In the genomic region with DNA sequence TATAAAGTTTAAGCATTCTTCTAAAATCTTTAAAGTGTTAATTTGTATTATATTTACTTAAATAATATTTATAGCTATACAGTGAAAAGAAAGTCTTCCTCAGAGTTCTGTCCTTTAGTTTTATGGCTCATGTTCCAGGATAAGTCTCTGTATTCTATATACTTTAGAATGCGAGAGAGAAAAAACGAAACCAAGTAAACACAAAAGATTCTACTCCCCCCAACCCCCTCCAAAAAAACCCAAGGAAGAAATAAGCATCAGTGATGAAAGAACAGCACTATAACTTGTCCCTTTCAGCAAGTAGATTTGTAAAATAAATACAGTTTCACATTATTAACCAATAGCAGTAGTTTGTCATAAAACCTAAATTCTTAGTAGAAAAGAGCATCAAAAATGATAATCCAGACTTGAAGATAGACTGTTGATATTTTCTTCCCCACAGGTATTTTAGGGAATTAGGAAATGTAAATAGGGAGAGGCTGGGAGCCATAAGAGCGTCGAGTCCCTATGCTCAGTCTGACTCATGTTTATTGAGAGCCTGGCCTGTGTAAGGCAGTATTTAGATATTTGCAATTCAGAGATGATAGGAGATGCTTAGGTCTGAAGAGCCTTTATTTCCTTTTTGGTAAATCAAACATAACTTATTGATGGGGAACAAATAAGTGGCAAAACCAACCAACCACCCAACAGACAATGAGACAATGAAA, we compare ENCODE assay signal across 12 cellular contexts. TPM values are rescaled to one million over a fixed set of nuclear protein-coding genes. Genes with fewer than 3 reads are reported as not detected.
DNase-seq lines count a peak whose midpoint lies in the region; ATAC-seq, FAIRE-seq and TF ChIP-seq lines count a peak whose summit lies in the region.
"Had no signal": no experiment of that assay in that cellular context is flagged by ENCODE, and none has a peak within 500 bp of the region (broad histone marks: within the 10 kb centered on the region; RNA-seq: fewer than 3 reads in every experiment).

No MANE protein-coding gene starts in this region.

- H3K36me3 ChIP-seq in PC-3 (ENCODE audit: low read depth, low read length) = no peaks in the 10 kb centered on the region
- peaks cover 4 to 6% of the 10 kb centered on the region in 2 experiments for H3K36me3 ChIP-seq in endothelial cell of umbilical vein (ENCODE audit: control insufficient read depth in 2 of 2, extremely low read depth in 1 of 2, insufficient read depth in 2 of 2, low read length in 2 of 2)
- H3K36me3 ChIP-seq in smooth muscle cell (ENCODE audit: low read depth) = no peaks in the 10 kb centered on the region
- no peaks in the 10 kb centered on the region for H3K36me3 ChIP-seq in mammary epithelial cell (ENCODE audit: insufficient read depth, low read length)

- H3K4me2 ChIP-seq in PC-3 (ENCODE audit: low read length) (no peak overlapping the region), endothelial cell of umbilical vein (ENCODE audit: insufficient read depth, low read length) (peak overlapping the region; percentile 86), smooth muscle cell (peak overlapping the region; percentile 48), mammary epithelial cell (ENCODE audit: insufficient read depth, low read depth, low read length) (no peak overlapping the region)

- ATAC-seq in PC-3 (peak; percentile 38; the same call in 1 of the 2 replicates), HG03571 (IDR thresholded peaks at IDR 0.05; ENCODE audit: unreplicated experiment) (no peak)
- ATAC-seq: Panc1 had no signal

- peaks cover 46% of the 10 kb centered on the region for H3K36me3 Mint-ChIP-seq in T-helper 2 cell treated with Interferon-gamma antibody and Interleukin-4, amounts not matched to agents 5 μg/mL and 100 μg/mL, for 36 hours (ENCODE audit: low read depth)
- no peaks in the 10 kb centered on the region for H3K36me3 Mint-ChIP-seq in glutamatergic neuron (ENCODE audit: unreplicated experiment)

- in situ Hi-C loops in mammary epithelial cell (cut with MboI; ENCODE audit: low sequenced_read_pairs in 2 of 2) = no loop called here

- H2AFZ ChIP-seq in PC-3 (ENCODE audit: low read length) = no peak overlapping the region
- H2AFZ ChIP-seq in endothelial cell of umbilical vein (ENCODE audit: low read depth, low read length) = peak overlapping the region; percentile 6
- no peak overlapping the region for H2AFZ ChIP-seq in smooth muscle cell (ENCODE audit: low read depth)
- no peak overlapping the region for H2AFZ ChIP-seq in mammary epithelial cell (ENCODE audit: low read depth, low read length)

- H3K4me1 ChIP-seq in PC-3 (ENCODE audit: insufficient read depth, low read length) (no peaks in the 10 kb centered on the region), endothelial cell of umbilical vein (ENCODE audit: control insufficient read depth, extremely low read depth, insufficient read depth, low read length) (peaks cover 14% of the 10 kb centered on the region), smooth muscle cell (ENCODE audit: low read depth) (peaks cover 9% of the 10 kb centered on the region), mammary epithelial cell (ENCODE audit: insufficient read depth, low read length) (no peaks in the 10 kb centered on the region)

- intact Hi-C loops in PC-3 (cut with micrococcal nuclease) (no loop called here), endothelial cell of umbilical vein (cut with micrococcal nuclease) (no loop called here), mammary epithelial cell (cut with micrococcal nuclease) (no loop called here)

- H3K4me3 Mint-ChIP-seq in T-helper 2 cell treated with Interferon-gamma antibody and Interleukin-4, amounts not matched to agents 5 μg/mL and 100 μg/mL, for 36 hours = peak overlapping the region; percentile 68
- no peak overlapping the region for H3K4me3 Mint-ChIP-seq in glutamatergic neuron (ENCODE audit: unreplicated experiment)

- no peak overlapping the region for H3K4me3 ChIP-seq in PC-3 (ENCODE audit: low read length)
- peak overlapping the region in 1 of 3 experiments; percentile 37 for H3K4me3 ChIP-seq in endothelial cell of umbilical vein (replicated peaks in 1 of 3; ENCODE audit: insufficient read depth in 1 of 3, low read depth in 1 of 3, low read length in 3 of 3)
- no peak overlapping the region for H3K4me3 ChIP-seq in smooth muscle cell
- H3K4me3 ChIP-seq in mammary epithelial cell (replicated peaks in 1 of 3; ENCODE audit: insufficient read depth in 1 of 3, low read depth in 2 of 3, low read length in 3 of 3) = no peak overlapping the region

- no peaks in the 10 kb centered on the region for H3K79me2 ChIP-seq in PC-3 (ENCODE audit: low read length)
- H3K79me2 ChIP-seq in endothelial cell of umbilical vein (ENCODE audit: control insufficient read depth, insufficient read depth, low read length) = no peaks in the 10 kb centered on the region
- H3K79me2 ChIP-seq in smooth muscle cell (ENCODE audit: low read depth) = no peaks in the 10 kb centered on the region
- H3K79me2 ChIP-seq in mammary epithelial cell (ENCODE audit: insufficient read depth, low read length) = no peaks in the 10 kb centered on the region

- H3K27me3 ChIP-seq in PC-3 (ENCODE audit: low read length) = no peaks in the 10 kb centered on the region
- H3K27me3 ChIP-seq in endothelial cell of umbilical vein (ENCODE audit: control insufficient read depth in 2 of 2, insufficient read depth in 2 of 2, low read length in 2 of 2) = no peaks in the 10 kb centered on the region
- H3K27me3 ChIP-seq in smooth muscle cell (ENCODE audit: low read depth) = no peaks in the 10 kb centered on the region
- H3K27me3 ChIP-seq in mammary epithelial cell (ENCODE audit: insufficient read depth, low read length) = no peaks in the 10 kb centered on the region

- H3K9me1 ChIP-seq in endothelial cell of umbilical vein (replicated peaks; ENCODE audit: control insufficient read depth, extremely low read depth, insufficient read depth, low read length) = no peaks in the 10 kb centered on the region

- H3F3A ChIP-seq in PC-3 (ENCODE audit: low read length, unreplicated experiment) = no peaks in the 10 kb centered on the region
- H3F3A ChIP-seq in smooth muscle cell (ENCODE audit: low read depth) = no peaks in the 10 kb centered on the region

- H3K27me3 Mint-ChIP-seq in T-helper 2 cell treated with Interferon-gamma antibody and Interleukin-4, amounts not matched to agents 5 μg/mL and 100 μg/mL, for 36 hours (ENCODE audit: low read depth) = no peaks in the 10 kb centered on the region
- H3K27me3 Mint-ChIP-seq in glutamatergic neuron (ENCODE audit: unreplicated experiment) = no peaks in the 10 kb centered on the region

- BruUV-seq in PC-3 (replicated peaks; lab: Mats Ljungman, UMichigan) = no TSS peak
- BruUV-seq in endothelial cell of umbilical vein (replicated peaks; lab: Mats Ljungman, UMichigan) = no TSS peak
- BruUV-seq in mammary epithelial cell (replicated peaks; lab: Mats Ljungman, UMichigan) = no TSS peak

- H3K27ac Mint-ChIP-seq in T-helper 2 cell treated with Interferon-gamma antibody and Interleukin-4, amounts not matched to agents 5 μg/mL and 100 μg/mL, for 36 hours = peak overlapping the region; percentile 66
- no peak overlapping the region for H3K27ac Mint-ChIP-seq in glutamatergic neuron (ENCODE audit: unreplicated experiment)

- POLR2A ChIA-PET in PC-3 (lab: Charles Lee; ENCODE audit: unreplicated experiment) (no interaction called here), endothelial cell of umbilical vein (lab: Charles Lee) (no interaction called here)

- CTCF ChIA-PET in PC-3 (lab: Charles Lee) (no interaction called here), endothelial cell of umbilical vein (lab: Charles Lee) (interaction anchor here (0.9 to 2.2 kb wide), 3 partner anchors 17 to 72 kb away, joined by 3 to 6 read pairs (median 5); no protein-coding TSS in a partner anchor), mammary epithelial cell (lab: Charles Lee; ENCODE audit: low non-redundant PET) (no interaction called here)

- H4K20me1 ChIP-seq in PC-3 (ENCODE audit: low read length) (no peaks in the 10 kb centered on the region), endothelial cell of umbilical vein (replicated peaks; ENCODE audit: control insufficient read depth, extremely low read depth, insufficient read depth, low read length) (no peaks in the 10 kb centered on the region), smooth muscle cell (ENCODE audit: low read depth) (peaks cover 5% of the 10 kb centered on the region), mammary epithelial cell (ENCODE audit: insufficient read depth, low read length) (no peaks in the 10 kb centered on the region)

- DNase-seq in T-helper 2 cell treated with Interferon-gamma antibody and Interleukin-4, amounts not matched to agents 5 μg/mL and 100 μg/mL, for 36 hours (ENCODE audit: low spot score) = no peak
- DNase-seq in T-helper 2 cell = no peak
- DNase-seq in PC-3 = no peak
- peak; percentile 30 for DNase-seq in endothelial cell of umbilical vein (ENCODE audit: low read depth, low spot score)
- no peak for DNase-seq in smooth muscle cell (lab: John Stamatoyannopoulos, UW; ENCODE audit: unreplicated experiment)
- no peak for DNase-seq in mammary epithelial cell
- DNase-seq in glutamatergic neuron = no peak
- DNase-seq: activated CD4-positive, alpha-beta T cell treated with anti-CD3 and anti-CD28 coated beads, Interleukin-2, amount 50 U/mL, for 48 hours; NCI-H1436; substantia nigra had no signal

- no peaks in the 10 kb centered on the region for H3K9me3 Mint-ChIP-seq in T-helper 2 cell treated with Interferon-gamma antibody and Interleukin-4, amounts not matched to agents 5 μg/mL and 100 μg/mL, for 36 hours
- H3K9me3 Mint-ChIP-seq in glutamatergic neuron (ENCODE audit: unreplicated experiment) = no peaks in the 10 kb centered on the region

- H3K9me3 ChIP-seq in PC-3 (ENCODE audit: low read length) (no peaks in the 10 kb centered on the region), endothelial cell of umbilical vein (replicated peaks; ENCODE audit: control insufficient read depth, insufficient read depth, low read length) (no peaks in the 10 kb centered on the region), smooth muscle cell (replicated peaks; ENCODE audit: low read depth) (no peaks in the 10 kb centered on the region), mammary epithelial cell (replicated peaks; ENCODE audit: insufficient read depth, low read length) (no peaks in the 10 kb centered on the region)

- no peak for TF ChIP-seq POLR2A in endothelial cell of umbilical vein (IDR thresholded peaks at IDR 0.05; ENCODE audit: low read depth, low read length)

- no peak for FAIRE-seq in endothelial cell of umbilical vein (lab: Jason Lieb, UNC)

- no peak for TF ChIP-seq CTCF in PC-3 (conservative IDR thresholded peaks at IDR 0.05; ENCODE audit: low read depth, low read length)
- no peak for TF ChIP-seq CTCF in endothelial cell of umbilical vein (IDR thresholded peaks at IDR 0.05; ENCODE audit: extremely low read depth in 1 of 2, insufficient read depth in 1 of 2, low read depth in 1 of 2, low read length in 2 of 2)
- no peak for TF ChIP-seq CTCF in smooth muscle cell (IDR thresholded peaks at IDR 0.05; ENCODE audit: borderline replicate concordance, insufficient read depth, poor library complexity, severe bottlenecking)
- no peak for TF ChIP-seq CTCF in mammary epithelial cell (conservative IDR thresholded peaks at IDR 0.05 in 1 of 2, IDR thresholded peaks at IDR 0.05 in 1 of 2; ENCODE audit: extremely low read depth in 1 of 2, insufficient read depth in 1 of 2, low read depth in 1 of 2, low read length in 2 of 2)
- no peak for TF ChIP-seq CTCF in glutamatergic neuron (IDR thresholded peaks at IDR 0.05; ENCODE audit: partially characterized antibody, unreplicated experiment)

- H3K9ac ChIP-seq in PC-3 (ENCODE audit: low read length) (no peak overlapping the region), endothelial cell of umbilical vein (replicated peaks; ENCODE audit: extremely low read depth, insufficient read depth, low read length) (no peak overlapping the region), smooth muscle cell (ENCODE audit: low read depth) (no peak overlapping the region), mammary epithelial cell (ENCODE audit: insufficient read depth, low read length) (no peak overlapping the region)

- H3K9me2 ChIP-seq in PC-3 (replicated peaks; ENCODE audit: low read length) = no peaks in the 10 kb centered on the region

- dilution Hi-C loops in endothelial cell of umbilical vein (cut with MboI; ENCODE audit: extremely low pct_ligation_motif_present, low sequenced_read_pairs) = no loop called here
- dilution Hi-C loops in mammary epithelial cell (cut with HindIII; ENCODE audit: low sequenced_read_pairs) = no loop called here

- WGBS in smooth muscle cell (ENCODE audit: low lambda C conversion rate) = 54% methylated on average over 4 of the region's 4 CpGs
- 87% methylated on average over 4 of the region's 4 CpGs for WGBS in mammary epithelial cell (ENCODE audit: low coverage, missing lambda C conversion rate)

- H3K27ac ChIP-seq in PC-3 (ENCODE audit: low read length) (no peak overlapping the region), endothelial cell of umbilical vein (ENCODE audit: insufficient read depth, low read depth, low read length) (no peak overlapping the region), smooth muscle cell (ENCODE audit: low read depth) (peak overlapping the region; percentile 20), mammary epithelial cell (ENCODE audit: insufficient read depth, low read depth, low read length) (no peak overlapping the region)

- H3K4me1 Mint-ChIP-seq in T-helper 2 cell treated with Interferon-gamma antibody and Interleukin-4, amounts not matched to agents 5 μg/mL and 100 μg/mL, for 36 hours (ENCODE audit: low read depth) = peaks cover 40% of the 10 kb centered on the region
- no peaks in the 10 kb centered on the region for H3K4me1 Mint-ChIP-seq in glutamatergic neuron (ENCODE audit: low read depth, unreplicated experiment)

RNA-seq across cellular contexts. Expression of gene CDC14A, which starts 35.5 kb away (rescaled TPM):
- total RNA-seq in PC-3 (2014; rRNA removed) (3.4 and 3.7 TPM in 2 replicates), endothelial cell of umbilical vein (13.8 and 13.9 TPM in 2 replicates), smooth muscle cell (8.1 and 15.9 TPM in 2 replicates), mammary epithelial cell (10 to 100 TPM in 1 of 2 donors, 1 to 10 TPM in 1; 3.2 to 10.3 TPM), glutamatergic neuron (ENCODE audit: unreplicated experiment) (9.2 TPM)
- polyA plus RNA-seq in endothelial cell of umbilical vein (3.2 and 3.4 TPM in 2 replicates), smooth muscle cell (2.8 and 9.1 TPM in 2 replicates), mammary epithelial cell (2.4 TPM)
- polyA plus RNA-seq in endothelial cell of umbilical vein (2011; cell fraction: cytosol; rRNA removed) = 3.6 and 3.9 TPM in 2 replicates
- 18.0 and 19.9 TPM in 2 replicates for polyA plus RNA-seq in endothelial cell of umbilical vein (2011; cell fraction: nucleus; rRNA removed)
- 4.8 and 5.2 TPM in 2 replicates for polyA plus RNA-seq in endothelial cell of umbilical vein (2012)
- polyA minus RNA-seq in endothelial cell of umbilical vein (13.9 and 16.6 TPM in 2 replicates), mammary epithelial cell (6.4 TPM)
- 1.7 TPM for polyA minus RNA-seq in endothelial cell of umbilical vein (2011; cell fraction: cytosol; rRNA and poly(A)+ RNA removed)
- polyA minus RNA-seq in endothelial cell of umbilical vein (2011; cell fraction: nucleus; rRNA and poly(A)+ RNA removed) = 69.4 and 69.7 TPM in 2 replicates

Comparison
In these comparisons a context has a peak if more than half of its experiments do, and no peak if none do; other contexts are left out.
1. H3K4me2 ChIP-seq: peak in endothelial cell of umbilical vein (single experiment) and smooth muscle cell (single experiment); none in PC-3 (single experiment) and mammary epithelial cell (single experiment).